8 cellular contexts compared by ENCODE assay signal in genomic region chr9:119596703-119597102, GRCh38.
"Had no signal": no experiment of that assay in that cellular context is flagged by ENCODE, and none has a peak within 500 bp of the region (broad histone marks: within the 10 kb centered on the region; RNA-seq: fewer than 3 reads in every experiment).

No MANE protein-coding gene starts in this region.

- FAIRE-seq: G401.6, GM12878, GM12891, GM12892, GM18507, GM19239 had no signal

- ATAC-seq: GM12878 had no signal

- H3K4me3 ChIP-seq: GM12878 had no signal

- DNase-seq: GDM1, GF-D8 had no signal
